7 cellular contexts compared by ENCODE assay signal in the genomic region with DNA sequence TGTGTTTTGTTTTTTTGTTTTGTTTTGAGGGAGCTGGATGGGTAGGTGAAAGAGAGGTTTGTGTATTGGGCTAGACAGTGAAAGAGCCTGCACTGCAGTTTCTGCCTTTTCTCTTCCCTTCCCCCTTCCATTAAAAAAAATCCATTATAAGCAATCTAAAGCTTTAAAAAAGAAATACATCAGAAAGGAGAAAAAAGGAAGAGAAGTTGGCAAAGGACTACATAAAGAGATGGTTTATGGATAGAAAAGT. TPM values are rescaled to one million over a fixed set of nuclear protein-coding genes. Genes with fewer than 3 reads are reported as not detected.
DNase-seq lines count a peak whose midpoint lies in the region; ATAC-seq lines count a peak whose summit lies in the region.

No MANE protein-coding gene starts in this region.

- H3K27me3 Mint-ChIP-seq in activated CD8-positive, alpha-beta T cell treated with anti-CD3 and anti-CD28 coated beads, Interleukin-2, amount 10 ng/mL, durations not matched to agents 7 days and 5 days (ENCODE audit: low read depth), result no peaks in the 10 kb centered on the region
- peaks cover 24 to 39% (median 39%) of the 10 kb centered on the region in 3 donors for H3K27me3 Mint-ChIP-seq in immature natural killer cell (ENCODE audit: low read depth in 3 of 3)
- no peaks in the 10 kb centered on the region for H3K27me3 Mint-ChIP-seq in stimulated activated memory B cell treated with anti-CD40 and anti-IgM and Interleukin-4, amounts not matched to agents 10 μg/mL and 1 μg/mL and 100 μg/mL, for 72 hours

- CTCF ChIA-PET in activated CD8-positive, alpha-beta T cell treated with anti-CD3 and anti-CD28 coated beads, Interleukin-2, amount 10 ng/mL, durations not matched to agents 7 days and 5 days (lab: Charles Lee), result interaction anchor here (0.8 to 22.2 kb wide), 5 partner anchors 10 to 118 kb away, joined by 3 to 355 read pairs (median 8); partner anchors contain the start of genes EEF2K and POLR3E

- DNase-seq in Jurkat, Clone E6-1 (ENCODE audit: low read depth, low spot score), result no peak
- DNase-seq in activated CD8-positive, alpha-beta T cell treated with anti-CD3 and anti-CD28 coated beads, Interleukin-2, amount 10 ng/mL, durations not matched to agents 7 days and 5 days, result no peak
- no peak for DNase-seq in immature natural killer cell
- DNase-seq in GDM1 (lab: John Stamatoyannopoulos, UW), result no peak
- DNase-seq in kidney glomerular epithelial cell (lab: John Stamatoyannopoulos, UW), result no peak

- peak overlapping the region; percentile 93 for H3K27ac Mint-ChIP-seq in activated CD8-positive, alpha-beta T cell treated with anti-CD3 and anti-CD28 coated beads, Interleukin-2, amount 10 ng/mL, durations not matched to agents 7 days and 5 days
- peak overlapping the region; percentile 53 to 99 (median 92) for H3K27ac Mint-ChIP-seq in immature natural killer cell
- peak overlapping the region; percentile 84 for H3K27ac Mint-ChIP-seq in stimulated activated memory B cell treated with anti-CD40 and anti-IgM and Interleukin-4, amounts not matched to agents 10 μg/mL and 1 μg/mL and 100 μg/mL, for 72 hours

- ATAC-seq in activated CD8-positive, alpha-beta T cell treated with anti-CD3 and anti-CD28 coated beads, Interleukin-2, amount 10 ng/mL, durations not matched to agents 7 days and 5 days, result no peak
- no peak for ATAC-seq in stimulated activated memory B cell treated with anti-CD40 and anti-IgM and Interleukin-4, amounts not matched to agents 10 μg/mL and 1 μg/mL and 100 μg/mL, for 72 hours
- ATAC-seq in GM18517 (IDR thresholded peaks at IDR 0.05; ENCODE audit: unreplicated experiment), result no peak

- POLR2A ChIA-PET in activated CD8-positive, alpha-beta T cell treated with anti-CD3 and anti-CD28 coated beads, Interleukin-2, amount 10 ng/mL, durations not matched to agents 7 days and 5 days (lab: Charles Lee), result no interaction called here

- H3K36me3 Mint-ChIP-seq in activated CD8-positive, alpha-beta T cell treated with anti-CD3 and anti-CD28 coated beads, Interleukin-2, amount 10 ng/mL, durations not matched to agents 7 days and 5 days (ENCODE audit: low read depth), result peaks cover 6% of the 10 kb centered on the region
- H3K36me3 Mint-ChIP-seq in immature natural killer cell, result no peaks in the 10 kb centered on the region
- H3K36me3 Mint-ChIP-seq in stimulated activated memory B cell treated with anti-CD40 and anti-IgM and Interleukin-4, amounts not matched to agents 10 μg/mL and 1 μg/mL and 100 μg/mL, for 72 hours, result peaks cover 7% of the 10 kb centered on the region

- peak overlapping the region; percentile 82 for H3K4me3 Mint-ChIP-seq in activated CD8-positive, alpha-beta T cell treated with anti-CD3 and anti-CD28 coated beads, Interleukin-2, amount 10 ng/mL, durations not matched to agents 7 days and 5 days
- peak overlapping the region; percentile 87 to 93 (median 91) for H3K4me3 Mint-ChIP-seq in immature natural killer cell
- H3K4me3 Mint-ChIP-seq in stimulated activated memory B cell treated with anti-CD40 and anti-IgM and Interleukin-4, amounts not matched to agents 10 μg/mL and 1 μg/mL and 100 μg/mL, for 72 hours, result peak overlapping the region; percentile 80

- H3K4me3 ChIP-seq in Jurkat, Clone E6-1 (ENCODE audit: low read length), result peak overlapping the region; percentile 18

- H3K9me3 Mint-ChIP-seq in activated CD8-positive, alpha-beta T cell treated with anti-CD3 and anti-CD28 coated beads, Interleukin-2, amount 10 ng/mL, durations not matched to agents 7 days and 5 days (ENCODE audit: insufficient read depth), result no peaks in the 10 kb centered on the region
- H3K9me3 Mint-ChIP-seq in immature natural killer cell, result no peaks in the 10 kb centered on the region
- H3K9me3 Mint-ChIP-seq in stimulated activated memory B cell treated with anti-CD40 and anti-IgM and Interleukin-4, amounts not matched to agents 10 μg/mL and 1 μg/mL and 100 μg/mL, for 72 hours, result peaks cover 8% of the 10 kb centered on the region

- peaks cover 55% of the 10 kb centered on the region for H3K4me1 Mint-ChIP-seq in activated CD8-positive, alpha-beta T cell treated with anti-CD3 and anti-CD28 coated beads, Interleukin-2, amount 10 ng/mL, durations not matched to agents 7 days and 5 days (ENCODE audit: low read depth)
- H3K4me1 Mint-ChIP-seq in immature natural killer cell, result peaks cover 45 to 60% of the 10 kb centered on the region in 2 donors
- H3K4me1 Mint-ChIP-seq in stimulated activated memory B cell treated with anti-CD40 and anti-IgM and Interleukin-4, amounts not matched to agents 10 μg/mL and 1 μg/mL and 100 μg/mL, for 72 hours, result peaks cover 53% of the 10 kb centered on the region

RNA-seq across cellular contexts. Expression of gene EEF2K, which starts 10.7 kb away (rescaled TPM):
- polyA plus RNA-seq in Jurkat, Clone E6-1 (2012; ENCODE audit: insufficient read depth, insufficient read length), result 7.1 TPM
- total RNA-seq in activated CD8-positive, alpha-beta T cell treated with anti-CD3 and anti-CD28 coated beads, Interleukin-2, amount 10 ng/mL, durations not matched to agents 7 days and 5 days, result 10 to 100 TPM; 27.7 to 28.9 TPM
- polyA plus RNA-seq in immature natural killer cell, result 1 to 10 TPM in 2 of 3 donors, not detected in 1; 1.1 to 3.2 TPM

RNA-seq across cellular contexts. Expression of gene SDR42E2, which starts 33.1 kb away (rescaled TPM):
- polyA plus RNA-seq in Jurkat, Clone E6-1 (2012; ENCODE audit: insufficient read depth, insufficient read length), result not detected
- total RNA-seq in activated CD8-positive, alpha-beta T cell treated with anti-CD3 and anti-CD28 coated beads, Interleukin-2, amount 10 ng/mL, durations not matched to agents 7 days and 5 days, result under 1 TPM in 1 of 2 experiments, not detected in 1; 0.16 TPM
- under 1 TPM in 2 of 3 donors, not detected in 1; 0.47 to 0.51 TPM for polyA plus RNA-seq in immature natural killer cell
